ENCODE assay signal across 1 cellular context in genomic region chr10:59304521-59305097, GRCh38.
TF ChIP-seq lines count a peak whose summit lies in the region.

No MANE protein-coding gene starts in this region.

TF ChIP-seq in HepG2, 621 proteins besides CTCF, POLR2A, EP300 and RAD21 (continued from another document):
- TF ChIP-seq, protein P1, sequence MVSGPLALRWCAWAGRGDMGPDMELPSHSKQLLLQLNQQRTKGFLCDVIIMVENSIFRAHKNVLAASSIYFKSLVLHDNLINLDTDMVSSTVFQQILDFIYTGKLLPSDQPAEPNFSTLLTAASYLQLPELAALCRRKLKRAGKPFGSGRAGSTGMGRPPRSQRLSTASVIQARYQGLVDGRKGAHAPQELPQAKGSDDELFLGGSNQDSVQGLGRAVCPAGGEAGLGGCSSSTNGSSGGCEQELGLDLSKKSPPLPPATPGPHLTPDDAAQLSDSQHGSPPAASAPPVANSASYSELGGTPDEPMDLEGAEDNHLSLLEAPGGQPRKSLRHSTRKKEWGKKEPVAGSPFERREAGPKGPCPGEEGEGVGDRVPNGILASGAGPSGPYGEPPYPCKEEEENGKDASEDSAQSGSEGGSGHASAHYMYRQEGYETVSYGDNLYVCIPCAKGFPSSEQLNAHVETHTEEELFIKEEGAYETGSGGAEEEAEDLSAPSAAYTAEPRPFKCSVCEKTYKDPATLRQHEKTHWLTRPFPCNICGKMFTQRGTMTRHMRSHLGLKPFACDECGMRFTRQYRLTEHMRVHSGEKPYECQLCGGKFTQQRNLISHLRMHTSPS (CRISPR knock-in tag; IDR thresholded peaks at IDR 0.05; ENCODE audit: low read depth): no peak
